Comparison of ENCODE assay signal across 12 cellular contexts in genomic region chr4:90951037-90951436, GRCh38.
DNase-seq lines count a peak whose midpoint lies in the region; ATAC-seq, FAIRE-seq and TF ChIP-seq lines count a peak whose summit lies in the region.
"Had no signal": no experiment of that assay in that cellular context is flagged by ENCODE, and none has a peak within 500 bp of the region (broad histone marks: within the 10 kb centered on the region; RNA-seq: fewer than 3 reads in every experiment).

No MANE protein-coding gene starts in this region.

- H3K4me2 ChIP-seq in HCT116 (ENCODE audit: low read length): peak overlapping the region; percentile 55

- FAIRE-seq in pancreas (lab: Jason Lieb, UNC): no peak

- RAD21 ChIA-PET in HCT116 (lab: Charles Lee; ENCODE audit: low non-redundant PET in 1 of 2, low total read pairs in 2 of 2, uncharacterized antibody in 2 of 2, unreplicated experiment in 2 of 2): no interaction called here

- no peak for TF ChIP-seq CTCF in HCT116 (IDR thresholded peaks at IDR 0.05 in 2 of 3, conservative IDR thresholded peaks at IDR 0.05 in 1 of 3; ENCODE audit: borderline replicate concordance in 1 of 3, insufficient read depth in 1 of 3, low read depth in 2 of 3, low read length in 2 of 3)
- TF ChIP-seq CTCF in pancreas (IDR thresholded peaks at IDR 0.05): no peak

- H3K9ac ChIP-seq in HCT116 (ENCODE audit: low read length) (no peak overlapping the region), endocrine pancreas (ENCODE audit: control insufficient read depth, insufficient read depth, low read length) (no peak overlapping the region)

- no peak for TF ChIP-seq POLR2A in HCT116 (IDR thresholded peaks at IDR 0.05; ENCODE audit: borderline replicate concordance, extremely low read depth, insufficient read depth, insufficient read length)

- H4K20me1 ChIP-seq in HCT116 (ENCODE audit: insufficient read depth): no peaks in the 10 kb centered on the region

- H3K36me3 ChIP-seq in HCT116 (ENCODE audit: control insufficient read depth in 1 of 2, insufficient read depth in 2 of 2, low read length in 2 of 2) (no peaks in the 10 kb centered on the region), endocrine pancreas (ENCODE audit: control insufficient read depth, insufficient read depth, low read length) (no peaks in the 10 kb centered on the region), pancreas (no peaks in the 10 kb centered on the region)
- H3K36me3 ChIP-seq: sigmoid colon had no signal

- CTCF ChIA-PET in HCT116 (lab: Charles Lee): no interaction called here

- no peaks in the 10 kb centered on the region for H3K9me2 ChIP-seq in HCT116 (ENCODE audit: insufficient read depth)

- whole genome bisulfite sequencing in pancreas, 2 donors: 13 to 17% methylated on average over 2 of the region's 2 CpGs

- intact Hi-C loops in HCT116 (cut with micrococcal nuclease): no loop called here
- intact Hi-C loops in pancreas (cut with DNase I): no loop called here

- H3K4me3 ChIP-seq in HCT116 (replicated peaks in 1 of 2; ENCODE audit: low read depth in 1 of 2, low read length in 2 of 2) (peak overlapping the region in 1 of 2 experiments; percentile 12; a peak in 1 of 4 replicates), endocrine pancreas (ENCODE audit: control insufficient read depth, insufficient read depth, low read length) (peak overlapping the region; percentile 16), pancreas (no peak overlapping the region)
- H3K4me3 ChIP-seq: sigmoid colon had no signal

- H3K79me2 ChIP-seq in HCT116 (ENCODE audit: insufficient read depth, low read length): no peaks in the 10 kb centered on the region

- TF ChIP-seq RAD21 in HCT116 (IDR thresholded peaks at IDR 0.05; ENCODE audit: low read depth): no peak

- peak; percentile 66 for DNase-seq in HCT116 (ENCODE audit: low read depth, low spot score)
- peak; percentile 9 for DNase-seq in NCI-H345 treated with DMSO at 0.1 percent for 48 hours (lab: John Stamatoyannopoulos, UW; ENCODE audit: unreplicated experiment)
- peak in 2 of 6 donors; percentile 18 to 49 for DNase-seq in pancreas
- DNase-seq in stimulated activated CD4-positive, alpha-beta T cell treated with anti-CD3 and anti-CD28 coated beads, Interleukin-2, amount 100 ng/mL, for 48 hours: no peak
- no peak for DNase-seq in activated CD4-positive, alpha-beta T cell treated with anti-CD3 and anti-CD28 coated beads for 1 hour
- DNase-seq in GM19240 (ENCODE audit: insufficient read length, low spot score): no peak
- DNase-seq: DND-41; HCEC 1CT; sigmoid colon; stimulated activated CD8-positive, alpha-beta memory T cell treated with anti-CD3 and anti-CD28 coated beads, Interleukin-4, amount 100 ng/mL, for 48 hours had no signal

- POLR2A ChIA-PET in HCT116 (lab: Charles Lee): no interaction called here

- H3K27ac ChIP-seq in HCT116 (ENCODE audit: low read depth, low read length) (no peak overlapping the region), pancreas (peak overlapping the region in 1 of 4 donors; percentile 15)
- H3K27ac ChIP-seq: sigmoid colon had no signal

- H2AFZ ChIP-seq in HCT116 (ENCODE audit: low read depth, low read length, poor library complexity, severe bottlenecking): peak overlapping the region; percentile 72

- H3K27me3 ChIP-seq in HCT116 (ENCODE audit: insufficient read depth, low read length) (no peaks in the 10 kb centered on the region), endocrine pancreas (ENCODE audit: control insufficient read depth, insufficient read depth, low read length) (no peaks in the 10 kb centered on the region), pancreas (no peaks in the 10 kb centered on the region)
- H3K27me3 ChIP-seq: sigmoid colon had no signal

- H3K9me3 ChIP-seq in HCT116 (ENCODE audit: control insufficient read depth in 1 of 2, insufficient read depth in 1 of 2, low read depth in 1 of 2, low read length in 2 of 2): no peaks in the 10 kb centered on the region
- H3K9me3 ChIP-seq in endocrine pancreas (ENCODE audit: control insufficient read depth, low read length): no peaks in the 10 kb centered on the region
- no peaks in the 10 kb centered on the region for H3K9me3 ChIP-seq in pancreas
- H3K9me3 ChIP-seq: sigmoid colon had no signal

- no TSS peak for BruUV-seq in HCT116 (replicated peaks; lab: Mats Ljungman, UMichigan)

- ATAC-seq in HCT116 (peak; percentile 92), pancreas (peak; percentile 95 to 97 (median 96)), GM19351 (IDR thresholded peaks at IDR 0.05; ENCODE audit: unreplicated experiment) (no peak)

- H3K4me1 ChIP-seq in HCT116 (ENCODE audit: control insufficient read depth in 1 of 2, insufficient read depth in 2 of 2, low read length in 2 of 2): peaks cover 12 to 16% of the 10 kb centered on the region in 2 experiments; a peak in 3 of 4 replicates
- no peaks in the 10 kb centered on the region for H3K4me1 ChIP-seq in endocrine pancreas (ENCODE audit: control insufficient read depth, insufficient read depth, low read length)
- H3K4me1 ChIP-seq in pancreas: peaks cover 0 to 10% (median 0%) of the 10 kb centered on the region in 3 donors

TF ChIP-seq in HCT116, 20 proteins besides CTCF, POLR2A, EP300 and RAD21:
- TF ChIP-seq TCF7L2 (IDR thresholded peaks at IDR 0.05; ENCODE audit: borderline replicate concordance, extremely low read depth, insufficient read depth, insufficient read length): no peak
- TF ChIP-seq ATF3 (IDR thresholded peaks at IDR 0.05): no peak
- TF ChIP-seq REST (IDR thresholded peaks at IDR 0.05; ENCODE audit: low read depth): no peak
- peak; percentile 69 for TF ChIP-seq FOSL1 (IDR thresholded peaks at IDR 0.05; ENCODE audit: low read depth)
- no peak for TF ChIP-seq SIN3A (IDR thresholded peaks at IDR 0.05; ENCODE audit: low read depth)
- no peak for TF ChIP-seq YY1 (IDR thresholded peaks at IDR 0.05; ENCODE audit: extremely low read depth, insufficient replicate concordance, low read depth, low read length)
- TF ChIP-seq ZNF274 (IDR thresholded peaks at IDR 0.05; ENCODE audit: low read depth, low read length): no peak
- TF ChIP-seq MAX (IDR thresholded peaks at IDR 0.05): no peak
- peak; percentile 58 for TF ChIP-seq CEBPB (IDR thresholded peaks at IDR 0.05; ENCODE audit: low read depth)
- no peak for TF ChIP-seq SRF (IDR thresholded peaks at IDR 0.05; ENCODE audit: low read depth)
- peak; percentile 48; the same call in 1 of the 2 replicates for TF ChIP-seq CBX3 (IDR thresholded peaks at IDR 0.05; ENCODE audit: low read depth)
- no peak for TF ChIP-seq POLR2AphosphoS5 (IDR thresholded peaks at IDR 0.05; ENCODE audit: low read depth, low read length)
- TF ChIP-seq JUND (IDR thresholded peaks at IDR 0.05): peak; percentile 59
- peak; percentile 23; the same call in 1 of the 2 replicates for TF ChIP-seq SP1 (IDR thresholded peaks at IDR 0.05; ENCODE audit: low read depth)

Comparison
In these comparisons a context has a peak if more than half of its experiments do, and no peak if none do; other contexts are left out.
1. DNase-seq: peak in HCT116 (single experiment) and NCI-H345 treated with DMSO at 0.1 percent for 48 hours (single experiment); none in stimulated activated CD4-positive, alpha-beta T cell treated with anti-CD3 and anti-CD28 coated beads, Interleukin-2, amount 100 ng/mL, for 48 hours (0 of 2), activated CD4-positive, alpha-beta T cell treated with anti-CD3 and anti-CD28 coated beads for 1 hour (single experiment) and GM19240 (single experiment).